Comparison of ENCODE assay signal across 1 cellular context in the genomic region with DNA sequence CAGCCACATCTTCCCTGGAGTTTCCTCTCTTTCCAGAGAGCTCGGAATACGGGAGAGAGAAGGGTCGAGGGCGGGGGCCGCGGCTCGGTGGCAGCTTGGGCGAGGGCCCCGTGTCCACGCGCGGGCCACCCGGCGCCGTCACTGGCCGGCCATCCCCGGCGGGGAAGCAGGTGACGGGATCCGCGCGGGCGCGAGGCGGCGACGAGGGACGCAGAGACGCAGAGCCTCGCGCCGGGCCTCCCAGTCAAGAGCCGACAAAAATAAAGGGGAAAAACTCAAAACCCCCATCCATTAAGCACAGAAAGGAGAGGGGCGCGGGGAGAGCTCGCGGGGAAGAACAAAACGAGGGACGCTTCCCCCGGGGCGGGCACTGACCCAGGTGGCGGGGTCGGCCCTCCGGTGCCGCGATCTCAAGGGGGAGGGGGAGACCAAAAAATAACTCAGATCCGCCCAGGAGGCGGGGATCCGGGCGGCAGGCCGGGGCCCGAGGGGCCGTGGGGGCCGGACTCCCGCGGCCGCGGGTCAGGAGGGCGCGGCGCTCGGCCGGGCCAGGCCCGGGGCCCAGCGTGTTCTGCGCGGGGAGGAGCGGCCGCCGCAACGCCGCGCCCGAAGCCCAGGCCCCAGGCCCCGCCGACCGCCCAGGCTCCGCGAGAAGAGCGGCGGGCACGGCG.
TF ChIP-seq lines count a peak whose summit lies in the region.

No MANE protein-coding gene starts in this region.

TF ChIP-seq in HepG2, 621 proteins besides CTCF, POLR2A, EP300 and RAD21 (continued from another document):
- TF ChIP-seq ASH2L (IDR thresholded peaks at IDR 0.05; ENCODE audit: insufficient read length, low read depth, low read length) (peak; percentile 75), POLR2AphosphoS2 (IDR thresholded peaks at IDR 0.05; ENCODE audit: low read depth, low read length) (no peak), ZNF451 (CRISPR knock-in tag; IDR thresholded peaks at IDR 0.05) (0 out of 2 replicates have a peak, but pooled peaks have one; percentile 15), SMAD9 (CRISPR knock-in tag; IDR thresholded peaks at IDR 0.05) (no peak), NRL (CRISPR knock-in tag; IDR thresholded peaks at IDR 0.05; ENCODE audit: borderline replicate concordance) (0 out of 2 replicates have a peak, but pooled peaks have one; percentile 38), ZBTB1 (CRISPR knock-in tag; IDR thresholded peaks at IDR 0.05; ENCODE audit: borderline replicate concordance) (no peak), MBNL3 (CRISPR knock-in tag; conservative IDR thresholded peaks at IDR 0.05) (no peak), ZNF549 (CRISPR knock-in tag; IDR thresholded peaks at IDR 0.05) (no peak), CAMTA2 (CRISPR knock-in tag; IDR thresholded peaks at IDR 0.05; ENCODE audit: borderline replicate concordance) (no peak), ZNF33B (CRISPR knock-in tag; IDR thresholded peaks at IDR 0.05) (0 out of 2 replicates have a peak, but pooled peaks have one; percentile 59), SIX4 (CRISPR knock-in tag; IDR thresholded peaks at IDR 0.05) (no peak; the same call in 1 of the 2 replicates), ZNF598 (CRISPR knock-in tag; IDR thresholded peaks at IDR 0.05; ENCODE audit: borderline replicate concordance) (peak; percentile 69; the same call in 1 of the 2 replicates), ZNF674 (CRISPR knock-in tag; IDR thresholded peaks at IDR 0.05; ENCODE audit: low read depth) (no peak), ZNF589 (CRISPR knock-in tag; conservative IDR thresholded peaks at IDR 0.05) (no peak; the same call in 1 of the 2 replicates), ZNF550 (CRISPR knock-in tag; IDR thresholded peaks at IDR 0.05; ENCODE audit: borderline replicate concordance) (no peak), ZSCAN21 (CRISPR knock-in tag; IDR thresholded peaks at IDR 0.05; ENCODE audit: borderline replicate concordance) (0 out of 2 replicates have a peak, but pooled peaks have one; percentile 48), KAT7 (CRISPR knock-in tag; IDR thresholded peaks at IDR 0.05; ENCODE audit: borderline replicate concordance) (no peak), ZNF136 (CRISPR knock-in tag; IDR thresholded peaks at IDR 0.05; ENCODE audit: low read depth) (no peak; the same call in 1 of the 2 replicates), ZNF44 (CRISPR knock-in tag; IDR thresholded peaks at IDR 0.05) (peak; percentile 63; the same call in 1 of the 2 replicates), RFX3 (CRISPR knock-in tag; IDR thresholded peaks at IDR 0.05) (no peak), ZNF558 (CRISPR knock-in tag; IDR thresholded peaks at IDR 0.05; ENCODE audit: borderline replicate concordance) (peak; percentile 58; the same call in 1 of the 2 replicates), HNRNPLL (IDR thresholded peaks at IDR 0.05; ENCODE audit: low read depth, low read length, poor library complexity, severe bottlenecking) (peak; percentile 31)
- TF ChIP-seq, protein P1, sequence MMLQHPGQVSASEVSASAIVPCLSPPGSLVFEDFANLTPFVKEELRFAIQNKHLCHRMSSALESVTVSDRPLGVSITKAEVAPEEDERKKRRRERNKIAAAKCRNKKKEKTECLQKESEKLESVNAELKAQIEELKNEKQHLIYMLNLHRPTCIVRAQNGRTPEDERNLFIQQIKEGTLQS (CRISPR knock-in tag; IDR thresholded peaks at IDR 0.05): peak; percentile 22; the same call in 1 of the 2 replicates
- TF ChIP-seq, protein P2, sequence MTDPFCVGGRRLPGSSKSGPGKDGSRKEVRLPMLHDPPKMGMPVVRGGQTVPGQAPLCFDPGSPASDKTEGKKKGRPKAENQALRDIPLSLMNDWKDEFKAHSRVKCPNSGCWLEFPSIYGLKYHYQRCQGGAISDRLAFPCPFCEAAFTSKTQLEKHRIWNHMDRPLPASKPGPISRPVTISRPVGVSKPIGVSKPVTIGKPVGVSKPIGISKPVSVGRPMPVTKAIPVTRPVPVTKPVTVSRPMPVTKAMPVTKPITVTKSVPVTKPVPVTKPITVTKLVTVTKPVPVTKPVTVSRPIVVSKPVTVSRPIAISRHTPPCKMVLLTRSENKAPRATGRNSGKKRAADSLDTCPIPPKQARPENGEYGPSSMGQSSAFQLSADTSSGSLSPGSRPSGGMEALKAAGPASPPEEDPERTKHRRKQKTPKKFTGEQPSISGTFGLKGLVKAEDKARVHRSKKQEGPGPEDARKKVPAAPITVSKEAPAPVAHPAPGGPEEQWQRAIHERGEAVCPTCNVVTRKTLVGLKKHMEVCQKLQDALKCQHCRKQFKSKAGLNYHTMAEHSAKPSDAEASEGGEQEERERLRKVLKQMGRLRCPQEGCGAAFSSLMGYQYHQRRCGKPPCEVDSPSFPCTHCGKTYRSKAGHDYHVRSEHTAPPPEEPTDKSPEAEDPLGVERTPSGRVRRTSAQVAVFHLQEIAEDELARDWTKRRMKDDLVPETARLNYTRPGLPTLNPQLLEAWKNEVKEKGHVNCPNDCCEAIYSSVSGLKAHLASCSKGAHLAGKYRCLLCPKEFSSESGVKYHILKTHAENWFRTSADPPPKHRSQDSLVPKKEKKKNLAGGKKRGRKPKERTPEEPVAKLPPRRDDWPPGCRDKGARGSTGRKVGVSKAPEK (CRISPR knock-in tag; IDR thresholded peaks at IDR 0.05; ENCODE audit: borderline replicate concordance): no peak
- TF ChIP-seq, protein P3, sequence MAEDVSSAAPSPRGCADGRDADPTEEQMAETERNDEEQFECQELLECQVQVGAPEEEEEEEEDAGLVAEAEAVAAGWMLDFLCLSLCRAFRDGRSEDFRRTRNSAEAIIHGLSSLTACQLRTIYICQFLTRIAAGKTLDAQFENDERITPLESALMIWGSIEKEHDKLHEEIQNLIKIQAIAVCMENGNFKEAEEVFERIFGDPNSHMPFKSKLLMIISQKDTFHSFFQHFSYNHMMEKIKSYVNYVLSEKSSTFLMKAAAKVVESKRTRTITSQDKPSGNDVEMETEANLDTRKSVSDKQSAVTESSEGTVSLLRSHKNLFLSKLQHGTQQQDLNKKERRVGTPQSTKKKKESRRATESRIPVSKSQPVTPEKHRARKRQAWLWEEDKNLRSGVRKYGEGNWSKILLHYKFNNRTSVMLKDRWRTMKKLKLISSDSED (CRISPR knock-in tag; IDR thresholded peaks at IDR 0.05): 0 out of 2 replicates have a peak, but pooled peaks have one; percentile 45
- TF ChIP-seq, protein P4, sequence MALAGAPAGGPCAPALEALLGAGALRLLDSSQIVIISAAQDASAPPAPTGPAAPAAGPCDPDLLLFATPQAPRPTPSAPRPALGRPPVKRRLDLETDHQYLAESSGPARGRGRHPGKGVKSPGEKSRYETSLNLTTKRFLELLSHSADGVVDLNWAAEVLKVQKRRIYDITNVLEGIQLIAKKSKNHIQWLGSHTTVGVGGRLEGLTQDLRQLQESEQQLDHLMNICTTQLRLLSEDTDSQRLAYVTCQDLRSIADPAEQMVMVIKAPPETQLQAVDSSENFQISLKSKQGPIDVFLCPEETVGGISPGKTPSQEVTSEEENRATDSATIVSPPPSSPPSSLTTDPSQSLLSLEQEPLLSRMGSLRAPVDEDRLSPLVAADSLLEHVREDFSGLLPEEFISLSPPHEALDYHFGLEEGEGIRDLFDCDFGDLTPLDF (CRISPR knock-in tag; IDR thresholded peaks at IDR 0.05): no peak
- TF ChIP-seq, protein P5, sequence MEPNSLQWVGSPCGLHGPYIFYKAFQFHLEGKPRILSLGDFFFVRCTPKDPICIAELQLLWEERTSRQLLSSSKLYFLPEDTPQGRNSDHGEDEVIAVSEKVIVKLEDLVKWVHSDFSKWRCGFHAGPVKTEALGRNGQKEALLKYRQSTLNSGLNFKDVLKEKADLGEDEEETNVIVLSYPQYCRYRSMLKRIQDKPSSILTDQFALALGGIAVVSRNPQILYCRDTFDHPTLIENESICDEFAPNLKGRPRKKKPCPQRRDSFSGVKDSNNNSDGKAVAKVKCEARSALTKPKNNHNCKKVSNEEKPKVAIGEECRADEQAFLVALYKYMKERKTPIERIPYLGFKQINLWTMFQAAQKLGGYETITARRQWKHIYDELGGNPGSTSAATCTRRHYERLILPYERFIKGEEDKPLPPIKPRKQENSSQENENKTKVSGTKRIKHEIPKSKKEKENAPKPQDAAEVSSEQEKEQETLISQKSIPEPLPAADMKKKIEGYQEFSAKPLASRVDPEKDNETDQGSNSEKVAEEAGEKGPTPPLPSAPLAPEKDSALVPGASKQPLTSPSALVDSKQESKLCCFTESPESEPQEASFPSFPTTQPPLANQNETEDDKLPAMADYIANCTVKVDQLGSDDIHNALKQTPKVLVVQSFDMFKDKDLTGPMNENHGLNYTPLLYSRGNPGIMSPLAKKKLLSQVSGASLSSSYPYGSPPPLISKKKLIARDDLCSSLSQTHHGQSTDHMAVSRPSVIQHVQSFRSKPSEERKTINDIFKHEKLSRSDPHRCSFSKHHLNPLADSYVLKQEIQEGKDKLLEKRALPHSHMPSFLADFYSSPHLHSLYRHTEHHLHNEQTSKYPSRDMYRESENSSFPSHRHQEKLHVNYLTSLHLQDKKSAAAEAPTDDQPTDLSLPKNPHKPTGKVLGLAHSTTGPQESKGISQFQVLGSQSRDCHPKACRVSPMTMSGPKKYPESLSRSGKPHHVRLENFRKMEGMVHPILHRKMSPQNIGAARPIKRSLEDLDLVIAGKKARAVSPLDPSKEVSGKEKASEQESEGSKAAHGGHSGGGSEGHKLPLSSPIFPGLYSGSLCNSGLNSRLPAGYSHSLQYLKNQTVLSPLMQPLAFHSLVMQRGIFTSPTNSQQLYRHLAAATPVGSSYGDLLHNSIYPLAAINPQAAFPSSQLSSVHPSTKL (CRISPR knock-in tag; IDR thresholded peaks at IDR 0.05): peak; percentile 34; the same call in 1 of the 2 replicates
- TF ChIP-seq, protein P6, sequence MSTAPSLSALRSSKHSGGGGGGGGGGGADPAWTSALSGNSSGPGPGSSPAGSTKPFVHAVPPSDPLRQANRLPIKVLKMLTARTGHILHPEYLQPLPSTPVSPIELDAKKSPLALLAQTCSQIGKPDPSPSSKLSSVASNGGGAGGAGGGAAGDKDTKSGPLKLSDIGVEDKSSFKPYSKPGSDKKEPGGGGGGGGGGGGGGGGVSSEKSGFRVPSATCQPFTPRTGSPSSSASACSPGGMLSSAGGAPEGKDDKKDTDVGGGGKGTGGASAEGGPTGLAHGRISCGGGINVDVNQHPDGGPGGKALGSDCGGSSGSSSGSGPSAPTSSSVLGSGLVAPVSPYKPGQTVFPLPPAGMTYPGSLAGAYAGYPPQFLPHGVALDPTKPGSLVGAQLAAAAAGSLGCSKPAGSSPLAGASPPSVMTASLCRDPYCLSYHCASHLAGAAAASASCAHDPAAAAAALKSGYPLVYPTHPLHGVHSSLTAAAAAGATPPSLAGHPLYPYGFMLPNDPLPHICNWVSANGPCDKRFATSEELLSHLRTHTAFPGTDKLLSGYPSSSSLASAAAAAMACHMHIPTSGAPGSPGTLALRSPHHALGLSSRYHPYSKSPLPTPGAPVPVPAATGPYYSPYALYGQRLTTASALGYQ (CRISPR knock-in tag; IDR thresholded peaks at IDR 0.05): no peak
- TF ChIP-seq, protein P7, sequence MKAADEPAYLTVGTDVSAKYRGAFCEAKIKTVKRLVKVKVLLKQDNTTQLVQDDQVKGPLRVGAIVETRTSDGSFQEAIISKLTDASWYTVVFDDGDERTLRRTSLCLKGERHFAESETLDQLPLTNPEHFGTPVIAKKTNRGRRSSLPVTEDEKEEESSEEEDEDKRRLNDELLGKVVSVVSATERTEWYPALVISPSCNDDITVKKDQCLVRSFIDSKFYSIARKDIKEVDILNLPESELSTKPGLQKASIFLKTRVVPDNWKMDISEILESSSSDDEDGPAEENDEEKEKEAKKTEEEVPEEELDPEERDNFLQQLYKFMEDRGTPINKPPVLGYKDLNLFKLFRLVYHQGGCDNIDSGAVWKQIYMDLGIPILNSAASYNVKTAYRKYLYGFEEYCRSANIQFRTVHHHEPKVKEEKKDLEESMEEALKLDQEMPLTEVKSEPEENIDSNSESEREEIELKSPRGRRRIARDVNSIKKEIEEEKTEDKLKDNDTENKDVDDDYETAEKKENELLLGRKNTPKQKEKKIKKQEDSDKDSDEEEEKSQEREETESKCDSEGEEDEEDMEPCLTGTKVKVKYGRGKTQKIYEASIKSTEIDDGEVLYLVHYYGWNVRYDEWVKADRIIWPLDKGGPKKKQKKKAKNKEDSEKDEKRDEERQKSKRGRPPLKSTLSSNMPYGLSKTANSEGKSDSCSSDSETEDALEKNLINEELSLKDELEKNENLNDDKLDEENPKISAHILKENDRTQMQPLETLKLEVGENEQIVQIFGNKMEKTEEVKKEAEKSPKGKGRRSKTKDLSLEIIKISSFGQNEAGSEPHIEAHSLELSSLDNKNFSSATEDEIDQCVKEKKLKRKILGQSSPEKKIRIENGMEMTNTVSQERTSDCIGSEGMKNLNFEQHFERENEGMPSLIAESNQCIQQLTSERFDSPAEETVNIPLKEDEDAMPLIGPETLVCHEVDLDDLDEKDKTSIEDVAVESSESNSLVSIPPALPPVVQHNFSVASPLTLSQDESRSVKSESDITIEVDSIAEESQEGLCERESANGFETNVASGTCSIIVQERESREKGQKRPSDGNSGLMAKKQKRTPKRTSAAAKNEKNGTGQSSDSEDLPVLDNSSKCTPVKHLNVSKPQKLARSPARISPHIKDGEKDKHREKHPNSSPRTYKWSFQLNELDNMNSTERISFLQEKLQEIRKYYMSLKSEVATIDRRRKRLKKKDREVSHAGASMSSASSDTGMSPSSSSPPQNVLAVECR (CRISPR knock-in tag; IDR thresholded peaks at IDR 0.05; ENCODE audit: borderline replicate concordance): peak; percentile 9; the same call in 1 of the 2 replicates
- TF ChIP-seq, protein P8, sequence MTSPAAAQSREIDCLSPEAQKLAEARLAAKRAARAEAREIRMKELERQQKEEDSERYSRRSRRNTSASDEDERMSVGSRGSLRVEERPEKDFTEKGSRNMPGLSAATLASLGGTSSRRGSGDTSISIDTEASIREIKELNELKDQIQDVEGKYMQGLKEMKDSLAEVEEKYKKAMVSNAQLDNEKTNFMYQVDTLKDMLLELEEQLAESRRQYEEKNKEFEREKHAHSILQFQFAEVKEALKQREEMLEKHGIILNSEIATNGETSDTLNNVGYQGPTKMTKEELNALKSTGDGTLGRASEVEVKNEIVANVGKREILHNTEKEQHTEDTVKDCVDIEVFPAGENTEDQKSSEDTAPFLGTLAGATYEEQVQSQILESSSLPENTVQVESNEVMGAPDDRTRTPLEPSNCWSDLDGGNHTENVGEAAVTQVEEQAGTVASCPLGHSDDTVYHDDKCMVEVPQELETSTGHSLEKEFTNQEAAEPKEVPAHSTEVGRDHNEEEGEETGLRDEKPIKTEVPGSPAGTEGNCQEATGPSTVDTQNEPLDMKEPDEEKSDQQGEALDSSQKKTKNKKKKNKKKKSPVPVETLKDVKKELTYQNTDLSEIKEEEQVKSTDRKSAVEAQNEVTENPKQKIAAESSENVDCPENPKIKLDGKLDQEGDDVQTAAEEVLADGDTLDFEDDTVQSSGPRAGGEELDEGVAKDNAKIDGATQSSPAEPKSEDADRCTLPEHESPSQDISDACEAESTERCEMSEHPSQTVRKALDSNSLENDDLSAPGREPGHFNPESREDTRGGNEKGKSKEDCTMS (CRISPR knock-in tag; conservative IDR thresholded peaks at IDR 0.05): no peak
- TF ChIP-seq, protein P9, sequence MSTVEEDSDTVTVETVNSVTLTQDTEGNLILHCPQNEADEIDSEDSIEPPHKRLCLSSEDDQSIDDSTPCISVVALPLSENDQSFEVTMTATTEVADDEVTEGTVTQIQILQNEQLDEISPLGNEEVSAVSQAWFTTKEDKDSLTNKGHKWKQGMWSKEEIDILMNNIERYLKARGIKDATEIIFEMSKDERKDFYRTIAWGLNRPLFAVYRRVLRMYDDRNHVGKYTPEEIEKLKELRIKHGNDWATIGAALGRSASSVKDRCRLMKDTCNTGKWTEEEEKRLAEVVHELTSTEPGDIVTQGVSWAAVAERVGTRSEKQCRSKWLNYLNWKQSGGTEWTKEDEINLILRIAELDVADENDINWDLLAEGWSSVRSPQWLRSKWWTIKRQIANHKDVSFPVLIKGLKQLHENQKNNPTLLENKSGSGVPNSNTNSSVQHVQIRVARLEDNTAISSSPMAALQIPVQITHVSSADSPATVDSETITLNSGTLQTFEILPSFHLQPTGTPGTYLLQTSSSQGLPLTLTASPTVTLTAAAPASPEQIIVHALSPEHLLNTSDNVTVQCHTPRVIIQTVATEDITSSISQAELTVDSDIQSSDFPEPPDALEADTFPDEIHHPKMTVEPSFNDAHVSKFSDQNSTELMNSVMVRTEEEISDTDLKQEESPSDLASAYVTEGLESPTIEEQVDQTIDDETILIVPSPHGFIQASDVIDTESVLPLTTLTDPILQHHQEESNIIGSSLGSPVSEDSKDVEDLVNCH (CRISPR knock-in tag; IDR thresholded peaks at IDR 0.05): no peak
TF ChIP-seq in HepG2: peak in this region for 44.
